In the genomic region with DNA sequence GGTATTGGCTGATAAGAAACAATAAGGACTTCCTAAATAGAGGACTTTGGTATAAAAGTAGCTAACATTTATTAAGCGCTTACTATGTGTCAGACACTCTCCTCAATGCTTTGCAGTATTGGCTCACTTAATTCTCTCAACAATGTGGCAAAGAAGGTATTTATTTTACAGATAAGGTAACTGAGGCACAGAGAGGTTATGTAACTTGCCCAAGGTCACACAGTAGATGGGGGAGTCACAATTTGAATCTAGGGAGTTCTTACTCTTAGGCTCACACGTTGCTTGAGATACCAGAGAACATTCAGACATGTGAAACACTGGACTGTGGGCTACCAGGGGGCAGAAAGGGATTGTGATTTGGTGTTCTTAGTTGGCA, we compare ENCODE assay signal across 29 cellular contexts.
"Had no signal": no experiment of that assay in that cellular context is flagged by ENCODE, and none has a peak within 500 bp of the region (broad histone marks: within the 10 kb centered on the region; RNA-seq: fewer than 3 reads in every experiment).

No MANE protein-coding gene starts in this region.

- H3K27ac Mint-ChIP-seq: activated CD8-positive, alpha-beta T cell treated with anti-CD3 and anti-CD28 coated beads for 36 hours; activated naive CD4-positive, alpha-beta T cell treated with anti-CD3 and anti-CD28 coated beads for 36 hours; activated naive CD4-positive, alpha-beta T cell treated with anti-CD3 and anti-CD28 coated beads, Interleukin-2, amount 50 U/mL, for 24 hours; activated naive CD8-positive, alpha-beta T cell treated with anti-CD3 and anti-CD28 coated beads for 36 hours; activated naive CD8-positive, alpha-beta T cell treated with anti-CD3 and anti-CD28 coated beads, Interleukin-2, amount 50 U/mL, for 24 hours; activated T-helper 2 cell treated with anti-CD3 and anti-CD28 coated beads, Interferon-gamma antibody, Interleukin-2, Interleukin-4, amounts not matched to agents 10 μg/mL and 5 μg/mL and 100 μg/mL, durations not matched to agents 14 hours and 24 hours and 36 hours; dendritic cell treated with granulocyte-macrophage colony-stimulating factor and Interleukin-4, amounts not matched to agents 40 ng/mL and 50 ng/mL, for 4 days; endodermal cell; WTC11 had no signal

- H3K9me3 ChIP-seq: adrenal gland, body of pancreas, breast epithelium, gastrocnemius medialis, heart left ventricle had no signal

- H3K9me3 Mint-ChIP-seq: activated CD8-positive, alpha-beta T cell treated with anti-CD3 and anti-CD28 coated beads for 36 hours; activated naive CD4-positive, alpha-beta T cell treated with anti-CD3 and anti-CD28 coated beads for 36 hours; activated naive CD4-positive, alpha-beta T cell treated with anti-CD3 and anti-CD28 coated beads, Interleukin-2, amount 50 U/mL, for 24 hours; activated naive CD8-positive, alpha-beta T cell treated with anti-CD3 and anti-CD28 coated beads for 36 hours; activated naive CD8-positive, alpha-beta T cell treated with anti-CD3 and anti-CD28 coated beads, Interleukin-2, amount 50 U/mL, for 24 hours; activated T-cell treated with anti-CD3 and anti-CD28 coated beads, Interleukin-2, amount 50 U/mL, for 4 hours; activated T-helper 2 cell treated with anti-CD3 and anti-CD28 coated beads, Interferon-gamma antibody, Interleukin-2, Interleukin-4, amounts not matched to agents 10 μg/mL and 5 μg/mL and 100 μg/mL, durations not matched to agents 14 hours and 24 hours and 36 hours; central memory CD8-positive, alpha-beta T cell; dendritic cell treated with granulocyte-macrophage colony-stimulating factor and Interleukin-4, amounts not matched to agents 40 ng/mL and 50 ng/mL, for 4 days; endodermal cell; WTC11 had no signal

- H3K4me3 Mint-ChIP-seq: activated CD8-positive, alpha-beta T cell treated with anti-CD3 and anti-CD28 coated beads for 36 hours; activated naive CD4-positive, alpha-beta T cell treated with anti-CD3 and anti-CD28 coated beads for 36 hours; activated naive CD4-positive, alpha-beta T cell treated with anti-CD3 and anti-CD28 coated beads, Interleukin-2, amount 50 U/mL, for 24 hours; activated naive CD8-positive, alpha-beta T cell treated with anti-CD3 and anti-CD28 coated beads for 36 hours; activated naive CD8-positive, alpha-beta T cell treated with anti-CD3 and anti-CD28 coated beads, Interleukin-2, amount 50 U/mL, for 24 hours; activated T-cell treated with anti-CD3 and anti-CD28 coated beads, Interleukin-2, amount 50 U/mL, for 4 hours; central memory CD8-positive, alpha-beta T cell; dendritic cell treated with granulocyte-macrophage colony-stimulating factor and Interleukin-4, amounts not matched to agents 40 ng/mL and 50 ng/mL, for 4 days; endodermal cell; WTC11 had no signal

- ATAC-seq: activated CD4-positive, CD25-positive, alpha-beta regulatory T cell treated with anti-CD3 and anti-CD28 coated beads, Interleukin-2, amount 50 U/mL, for 24 hours had no signal

- H3K36me3 Mint-ChIP-seq: activated naive CD4-positive, alpha-beta T cell treated with anti-CD3 and anti-CD28 coated beads, Interleukin-2, amount 50 U/mL, for 24 hours; activated naive CD8-positive, alpha-beta T cell treated with anti-CD3 and anti-CD28 coated beads for 36 hours; WTC11 had no signal

- H3K36me3 ChIP-seq: adrenal gland, breast epithelium, gastrocnemius medialis, heart left ventricle had no signal

- H3K4me3 ChIP-seq: adrenal gland, body of pancreas, gastrocnemius medialis, heart left ventricle had no signal

- H3K27ac ChIP-seq: adrenal gland, body of pancreas, breast epithelium, coronary artery, foreskin keratinocyte, gastrocnemius medialis, heart left ventricle had no signal

- H3K27me3 ChIP-seq: body of pancreas, breast epithelium, dorsolateral prefrontal cortex, foreskin keratinocyte, gastrocnemius medialis had no signal

- DNase-seq: activated CD4-positive, alpha-beta T cell treated with anti-CD3 and anti-CD28 coated beads for 48 hours; activated CD4-positive, alpha-beta T cell treated with anti-CD3 and anti-CD28 coated beads, Interleukin-2, amount 50 U/mL, for 1 hour; activated CD4-positive, alpha-beta T cell treated with anti-CD3 and anti-CD28 coated beads, Interleukin-2, amount 50 U/mL, for 48 hours; activated CD8-positive, alpha-beta memory T cell treated with anti-CD3 and anti-CD28 coated beads for 24 hours; activated CD8-positive, alpha-beta T cell treated with anti-CD3 and anti-CD28 coated beads for 36 hours; activated effector memory CD4-positive, alpha-beta T cell treated with anti-CD3 and anti-CD28 coated beads, Interleukin-2, amount 50 U/mL, for 16 hours; activated naive CD4-positive, alpha-beta T cell treated with anti-CD3 and anti-CD28 coated beads for 36 hours; activated naive CD8-positive, alpha-beta T cell treated with anti-CD3 and anti-CD28 coated beads for 36 hours; activated naive CD8-positive, alpha-beta T cell treated with anti-CD3 and anti-CD28 coated beads, Interleukin-2, amount 50 U/mL, for 24 hours; activated T-cell treated with anti-CD3 and anti-CD28 coated beads, Interleukin-2, amount 50 U/mL, for 4 hours; adrenal gland; aorta; body of pancreas; effector memory CD4-positive, alpha-beta T cell; endodermal cell; gastrocnemius medialis; glutamatergic neuron; heart left ventricle; T-helper 2 cell had no signal

- H3K4me1 Mint-ChIP-seq: activated naive CD4-positive, alpha-beta T cell treated with anti-CD3 and anti-CD28 coated beads, Interleukin-2, amount 50 U/mL, for 24 hours; activated naive CD8-positive, alpha-beta T cell treated with anti-CD3 and anti-CD28 coated beads for 36 hours; activated naive CD8-positive, alpha-beta T cell treated with anti-CD3 and anti-CD28 coated beads, Interleukin-2, amount 50 U/mL, for 24 hours; central memory CD8-positive, alpha-beta T cell had no signal

- H3K4me1 ChIP-seq: adrenal gland, body of pancreas, breast epithelium, foreskin keratinocyte, gastrocnemius medialis had no signal
